ENCODE assay signal across 19 cellular contexts in genomic region chr20:4102381-4102780, GRCh38. TPM values are rescaled to one million over a fixed set of nuclear protein-coding genes. Genes with fewer than 3 reads are reported as not detected.
DNase-seq lines count a peak whose midpoint lies in the region; ATAC-seq lines count a peak whose summit lies in the region.
"Had no signal": no experiment of that assay in that cellular context is flagged by ENCODE, and none has a peak within 500 bp of the region (broad histone marks: within the 10 kb centered on the region; RNA-seq: fewer than 3 reads in every experiment).

No MANE protein-coding gene starts in this region.

- WGBS in aorta, 2 donors: 80 to 83% methylated on average over 6 of the region's 6 CpGs

- no peaks in the 10 kb centered on the region for H3K9me3 ChIP-seq in aorta (ENCODE audit: control insufficient read depth, low read length)
- H3K9me3 ChIP-seq: lower lobe of right lung, right atrium auricular region had no signal

- no peaks in the 10 kb centered on the region for H3K27me3 ChIP-seq in H7 (ENCODE audit: control insufficient read depth, insufficient read depth, low read length)
- H3K27me3 ChIP-seq in aorta (ENCODE audit: control insufficient read depth in 1 of 2, insufficient read depth in 2 of 2, low read length in 1 of 2): no peaks in the 10 kb centered on the region
- H3K27me3 ChIP-seq: right atrium auricular region had no signal

- H3K27ac ChIP-seq in aorta (ENCODE audit: low read depth in 1 of 2, low read length in 2 of 2): no peak overlapping the region
- H3K27ac ChIP-seq: C4-2B, lower lobe of right lung, right atrium auricular region had no signal

- intact Hi-C loops in left cardiac atrium (cut with DNase I): no loop called here
- intact Hi-C loops in aorta (cut with DNase I): loop anchor here in 1 of 2 donors (10.0 kb wide), 1 partner anchor 622 kb away; the partner anchor contains the start of gene PRND

- ATAC-seq in left cardiac atrium (no peak), aorta (ENCODE audit: low FRiP score) (no peak)
- ATAC-seq: lower lobe of right lung; natural killer cell treated with Interleukin-12 subunit alpha and Interleukin-12 subunit beta and Interleukin-15 and Interleukin-18, amount 100 ng/mL, for 72 hours had no signal

- H3K36me3 ChIP-seq in H7 (replicated peaks; ENCODE audit: control insufficient read depth, insufficient read depth, low read length) (no peaks in the 10 kb centered on the region), aorta (ENCODE audit: control insufficient read depth in 1 of 2, insufficient read depth in 2 of 2, low read length in 1 of 2) (no peaks in the 10 kb centered on the region)
- H3K36me3 ChIP-seq: lower lobe of right lung, right atrium auricular region had no signal

- no peak overlapping the region for H3K4me3 ChIP-seq in H7 (ENCODE audit: insufficient read depth, low read depth, low read length)
- no peak overlapping the region for H3K4me3 ChIP-seq in aorta (ENCODE audit: low read length in 2 of 2)
- H3K4me3 ChIP-seq: lower lobe of right lung, right atrium auricular region had no signal

- H3K4me1 ChIP-seq in aorta (ENCODE audit: control insufficient read depth in 1 of 2, insufficient read depth in 2 of 2, low read length in 2 of 2): no peaks in the 10 kb centered on the region
- H3K4me1 ChIP-seq: lower lobe of right lung, right atrium auricular region had no signal

- DNase-seq in EH (ENCODE audit: low read depth): peak; percentile 47
- peak; percentile 68 for DNase-seq in M059J (ENCODE audit: low read depth)
- DNase-seq in astrocyte of the hippocampus (ENCODE audit: low read depth, low spot score): peak; percentile 50
- peak; percentile 78 for DNase-seq in islet precursor cell
- no peak for DNase-seq in SKM-1 treated with dmso at 0.1 percent for 144 hours (lab: John Stamatoyannopoulos, UW; ENCODE audit: unreplicated experiment)
- no peak for DNase-seq in left cardiac atrium
- DNase-seq in H7: no peak
- no peak for DNase-seq in aorta
- DNase-seq: activated naive CD4-positive, alpha-beta T cell treated with anti-CD3 and anti-CD28 coated beads for 36 hours; lower lobe of right lung; MM.1S; NCI-H2107; NK-92 treated with Interleukin-12 subunit alpha and Interleukin-12 subunit beta, amount 100 ng/mL, for 24 hours; SHP77; stimulated activated CD4-positive, alpha-beta T cell treated with anti-CD3 and anti-CD28 coated beads, Interleukin-4, amount 100 ng/mL, for 4 hours; trophoblast cell had no signal

RNA-seq across cellular contexts. Expression of gene SMOX, which starts 46.2 kb away (rescaled TPM):
- total RNA-seq in M059J (2014; rRNA removed; shearing (Covaris generic)): 56.5 and 67.0 TPM in 2 replicates
- total RNA-seq in left cardiac atrium: 1 to 10 TPM; 3.7 to 4.8 TPM
- 12.5 and 13.8 TPM in 2 replicates for total RNA-seq in H7 (2014; rRNA removed; shearing (Covaris generic))
- 10 to 100 TPM in 1 of 2 donors, 1 to 10 TPM in 1; 8.0 to 12.0 TPM for total RNA-seq in aorta
- polyA plus RNA-seq in aorta: 10 to 100 TPM in 1 of 2 donors, 1 to 10 TPM in 1; 7.7 to 10.6 TPM

Comparison
In these comparisons a context has a peak if more than half of its experiments do, and no peak if none do; other contexts are left out.
1. DNase-seq: peak in EH (single experiment), M059J (single experiment), astrocyte of the hippocampus (single experiment) and islet precursor cell (single experiment); none in SKM-1 treated with dmso at 0.1 percent for 144 hours (single experiment), left cardiac atrium (single experiment), H7 (single experiment) and aorta (0 of 2).